In genomic region chr5:131521252-131521651, GRCh38 we compare ENCODE assay signal across 21 cellular contexts.
DNase-seq lines count a peak whose midpoint lies in the region; ATAC-seq and TF ChIP-seq lines count a peak whose summit lies in the region.
"Had no signal": no experiment of that assay in that cellular context is flagged by ENCODE, and none has a peak within 500 bp of the region (broad histone marks: within the 10 kb centered on the region; RNA-seq: fewer than 3 reads in every experiment).

No MANE protein-coding gene starts in this region.

- no peaks in the 10 kb centered on the region for H3K9me3 Mint-ChIP-seq in mesothelial cell of epicardium
- H3K9me3 Mint-ChIP-seq: activated T-helper 2 cell treated with anti-CD3 and anti-CD28 coated beads, Interferon-gamma antibody, Interleukin-2, Interleukin-4, amounts not matched to agents 10 μg/mL and 5 μg/mL and 100 μg/mL, durations not matched to agents 14 hours and 24 hours and 36 hours; CD8-positive, alpha-beta T cell; H9 had no signal

- in situ Hi-C loops in GM23248 (cut with MboI) = no loop called here

- no peaks in the 10 kb centered on the region for H3K9me2 ChIP-seq in GM23248 (ENCODE audit: insufficient read depth)
- H3K9me2 ChIP-seq in SK-N-SH = no peaks in the 10 kb centered on the region

- no peaks in the 10 kb centered on the region for H3K27me3 Mint-ChIP-seq in mesothelial cell of epicardium (ENCODE audit: low read depth)

- peak in 1 of 2 experiments; percentile 84; a peak in 2 of 4 replicates for TF ChIP-seq EP300 in SK-N-SH (IDR thresholded peaks at IDR 0.05; ENCODE audit: borderline replicate concordance in 1 of 2, low read depth in 1 of 2, low read length in 1 of 2)

- POLR2A ChIA-PET in SK-N-SH (lab: Yijun Ruan, JAX) = no interaction called here

- no peak overlapping the region for H3K27ac Mint-ChIP-seq in mesothelial cell of epicardium
- H3K27ac Mint-ChIP-seq: activated T-helper 2 cell treated with anti-CD3 and anti-CD28 coated beads, Interferon-gamma antibody, Interleukin-2, Interleukin-4, amounts not matched to agents 10 μg/mL and 5 μg/mL and 100 μg/mL, durations not matched to agents 14 hours and 24 hours and 36 hours; H9 had no signal

- H3K27ac ChIP-seq in GM23248 (no peak overlapping the region), SK-N-SH (ENCODE audit: low read depth in 2 of 2, low read length in 1 of 2) (peak overlapping the region in 1 of 2 experiments; percentile 68; a peak in 2 of 4 replicates), epithelial cell of prostate (no peak overlapping the region)
- H3K27ac ChIP-seq in effector memory CD4-positive, alpha-beta T cell (ENCODE audit: insufficient read depth, low read length, poor library complexity, severe bottlenecking) = no peak overlapping the region
- H3K27ac ChIP-seq: colonic mucosa, tibial nerve had no signal

- H3F3A ChIP-seq in GM23248 (ENCODE audit: insufficient read depth) = peaks cover 30% of the 10 kb centered on the region
- H3F3A ChIP-seq in SK-N-SH (replicated peaks; ENCODE audit: insufficient read depth) = peaks cover 23% of the 10 kb centered on the region

- H3K9me3 ChIP-seq in GM23248 (ENCODE audit: low read depth) = no peaks in the 10 kb centered on the region
- H3K9me3 ChIP-seq in SK-N-SH = no peaks in the 10 kb centered on the region
- H3K9me3 ChIP-seq in effector memory CD4-positive, alpha-beta T cell (ENCODE audit: control insufficient read depth, low read length) = no peaks in the 10 kb centered on the region
- H3K9me3 ChIP-seq: colonic mucosa, tibial nerve had no signal

- H3K4me3 ChIP-seq in GM23248 = no peak overlapping the region
- no peak overlapping the region for H3K4me3 ChIP-seq in SK-N-SH (ENCODE audit: low read depth in 2 of 2, low read length in 1 of 2)
- no peak overlapping the region for H3K4me3 ChIP-seq in effector memory CD4-positive, alpha-beta T cell (ENCODE audit: insufficient read depth, low read depth, low read length, poor library complexity, severe bottlenecking)
- H3K4me3 ChIP-seq: colonic mucosa, tibial nerve had no signal

- TF ChIP-seq RAD21 in SK-N-SH (IDR thresholded peaks at IDR 0.05; ENCODE audit: low read length) = no peak

- no peaks in the 10 kb centered on the region for H3K79me2 ChIP-seq in GM23248 (ENCODE audit: insufficient read depth)
- peaks cover 13% of the 10 kb centered on the region; the same call in 1 of the 2 replicates for H3K79me2 ChIP-seq in SK-N-SH (ENCODE audit: insufficient read depth)

- H3K27me3 ChIP-seq in GM23248 (replicated peaks; ENCODE audit: insufficient read depth) (no peaks in the 10 kb centered on the region), SK-N-SH (ENCODE audit: insufficient read depth) (no peaks in the 10 kb centered on the region)
- H3K27me3 ChIP-seq in effector memory CD4-positive, alpha-beta T cell (replicated peaks; ENCODE audit: control insufficient read depth, insufficient read depth, low read length, poor library complexity, severe bottlenecking) = no peaks in the 10 kb centered on the region
- H3K27me3 ChIP-seq: colonic mucosa, tibial nerve had no signal

- CTCF ChIA-PET in SK-N-SH (lab: Yijun Ruan, JAX) = interaction anchor here (0.6 to 1.6 kb wide), 5 partner anchors 9 to 486 kb away, joined by 3 to 8 read pairs (median 3); no protein-coding TSS in a partner anchor

- 58 to 62% methylated on average over 4 of the region's 4 CpGs for WGBS in GM23248 (ENCODE audit: low coverage in 1 of 2, low lambda C conversion rate in 2 of 2, missing lambda C conversion rate in 2 of 2), 2 experiments
- WGBS in SK-N-SH (ENCODE audit: low lambda C conversion rate) = 42% methylated on average over 4 of the region's 4 CpGs

- H3K4me1 Mint-ChIP-seq in mesothelial cell of epicardium = peaks cover 6% of the 10 kb centered on the region

- H3K36me3 Mint-ChIP-seq in mesothelial cell of epicardium = peaks cover 12% of the 10 kb centered on the region

- no peak overlapping the region for H3K4me3 Mint-ChIP-seq in mesothelial cell of epicardium
- H3K4me3 Mint-ChIP-seq: CD8-positive, alpha-beta T cell; H9 had no signal

- H3K4me1 ChIP-seq in GM23248 (ENCODE audit: insufficient read depth) (peaks cover 22% of the 10 kb centered on the region), SK-N-SH (ENCODE audit: control insufficient read depth in 1 of 2, insufficient read depth in 2 of 2, low read depth in 1 of 2, low read length in 1 of 2) (peaks cover 3 to 23% of the 10 kb centered on the region in 2 experiments; a peak in 3 of 4 replicates)
- peaks cover 2% of the 10 kb centered on the region for H3K4me1 ChIP-seq in effector memory CD4-positive, alpha-beta T cell (ENCODE audit: control insufficient read depth, insufficient read depth, low read length, poor library complexity, severe bottlenecking)
- H3K4me1 ChIP-seq: colonic mucosa had no signal

- no peaks in the 10 kb centered on the region for H4K20me1 ChIP-seq in GM23248 (ENCODE audit: insufficient read depth)
- no peaks in the 10 kb centered on the region for H4K20me1 ChIP-seq in SK-N-SH (ENCODE audit: insufficient read depth)

- H3K4me2 ChIP-seq in GM23248 (ENCODE audit: unreplicated experiment) (no peak overlapping the region), SK-N-SH (0 out of 2 replicates have a peak overlapping the region, but pooled peaks have one; percentile 31)

- TF ChIP-seq CTCF in SK-N-SH (IDR thresholded peaks at IDR 0.05) (no peak), mesothelial cell of epicardium (IDR thresholded peaks at IDR 0.05; ENCODE audit: unreplicated experiment) (no peak)

- H2AFZ ChIP-seq in GM23248 (no peak overlapping the region), SK-N-SH (ENCODE audit: low read depth) (no peak overlapping the region)

- H3K36me3 ChIP-seq in GM23248 (ENCODE audit: low read depth) = no peaks in the 10 kb centered on the region
- H3K36me3 ChIP-seq in SK-N-SH (replicated peaks in 1 of 2; ENCODE audit: control insufficient read depth in 1 of 2, insufficient read depth in 2 of 2, low read length in 1 of 2) = peaks cover 2 to 14% of the 10 kb centered on the region in 2 experiments
- peaks cover 25% of the 10 kb centered on the region for H3K36me3 ChIP-seq in effector memory CD4-positive, alpha-beta T cell (ENCODE audit: control insufficient read depth, insufficient read depth, low read length)
- H3K36me3 ChIP-seq: colonic mucosa had no signal

- ATAC-seq in HG03439 (IDR thresholded peaks at IDR 0.05; ENCODE audit: unreplicated experiment) = no peak
- ATAC-seq: CD8-positive, alpha-beta T cell had no signal

- DNase-seq in A172 (ENCODE audit: low spot score) (peak; percentile 63), GM23248 (peak; percentile 79), SK-N-SH (no peak), epithelial cell of prostate (ENCODE audit: low read depth, low spot score) (peak; percentile 45), mesothelial cell of epicardium (ENCODE audit: low spot score in 2 of 2, unreplicated experiment in 2 of 2) (no peak), ureter (ENCODE audit: low spot score) (no peak)
- no peak for DNase-seq in effector memory CD4-positive, alpha-beta T cell
- DNase-seq: activated CD4-positive, CD25-positive, alpha-beta regulatory T cell; CD8-positive, alpha-beta T cell; colonic mucosa; DND-41; glutamatergic neuron; H9; NCI-H2107; NCI-H524 treated with DMSO at 0.1 percent for 48 hours; nucleus accumbens; SIG-M5; T-helper 2 cell had no signal

- no peak overlapping the region for H3K9ac ChIP-seq in GM23248
- H3K9ac ChIP-seq in SK-N-SH = no peak overlapping the region

TF ChIP-seq in SK-N-SH, 30 proteins besides CTCF, POLR2A, EP300 and RAD21 (continues in another document):
- TF ChIP-seq JUND (IDR thresholded peaks at IDR 0.05) = peak; percentile 76
- no peak for TF ChIP-seq RFX5 (IDR thresholded peaks at IDR 0.05; ENCODE audit: low read length)
- TF ChIP-seq MXI1 (IDR thresholded peaks at IDR 0.05; ENCODE audit: low read depth, low read length) = no peak
- no peak for TF ChIP-seq USF2 (IDR thresholded peaks at IDR 0.05; ENCODE audit: borderline replicate concordance, low read depth, low read length)
- TF ChIP-seq EZH2phosphoT487 (IDR thresholded peaks at IDR 0.05; ENCODE audit: borderline replicate concordance, low read depth) = no peak
- TF ChIP-seq FOXJ3 (CRISPR knock-in tag; IDR thresholded peaks at IDR 0.05) = no peak
- TF ChIP-seq FOXM1 (IDR thresholded peaks at IDR 0.05; ENCODE audit: low read depth) = 0 out of 2 replicates have a peak, but pooled peaks have one; percentile 33
- no peak for TF ChIP-seq YY1 (IDR thresholded peaks at IDR 0.05; ENCODE audit: low read depth)
- no peak for TF ChIP-seq USF1 (IDR thresholded peaks at IDR 0.05; ENCODE audit: borderline replicate concordance, low read depth)
- TF ChIP-seq PBX3 (IDR thresholded peaks at IDR 0.05) = peak; percentile 72
- TF ChIP-seq TAF1 (IDR thresholded peaks at IDR 0.05; ENCODE audit: borderline replicate concordance, low read depth, low read length) = no peak
- TF ChIP-seq NRF1 (IDR thresholded peaks at IDR 0.05; ENCODE audit: low read depth, low read length) = no peak
- TF ChIP-seq, protein P1, sequence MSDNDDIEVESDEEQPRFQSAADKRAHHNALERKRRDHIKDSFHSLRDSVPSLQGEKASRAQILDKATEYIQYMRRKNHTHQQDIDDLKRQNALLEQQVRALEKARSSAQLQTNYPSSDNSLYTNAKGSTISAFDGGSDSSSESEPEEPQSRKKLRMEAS (IDR thresholded peaks at IDR 0.05; ENCODE audit: low read depth) = no peak

Comparison
In these comparisons a context has a peak if more than half of its experiments do, and no peak if none do; other contexts are left out.
1. DNase-seq: peak in A172 (single experiment), GM23248 (single experiment) and epithelial cell of prostate (single experiment); none in SK-N-SH (single experiment), mesothelial cell of epicardium (0 of 2), effector memory CD4-positive, alpha-beta T cell (0 of 3) and ureter (single experiment).